ENCODE assay signal across 9 cellular contexts in genomic region chr3:177300039-177300833, GRCh38.
DNase-seq lines count a peak whose midpoint lies in the region; ATAC-seq and TF ChIP-seq lines count a peak whose summit lies in the region.
"Had no signal": no experiment of that assay in that cellular context is flagged by ENCODE, and none has a peak within 500 bp of the region (broad histone marks: within the 10 kb centered on the region; RNA-seq: fewer than 3 reads in every experiment).

No MANE protein-coding gene starts in this region.

- no peaks in the 10 kb centered on the region for H3K9me2 ChIP-seq in PC-3 (replicated peaks; ENCODE audit: low read length)

- POLR2A ChIA-PET in PC-3 (lab: Charles Lee; ENCODE audit: unreplicated experiment) = interaction anchor here (0.5 to 0.6 kb wide), 2 partner anchors 49 to 57 kb away, joined by 3 to 7 read pairs; no protein-coding TSS in a partner anchor

- no peaks in the 10 kb centered on the region for H4K20me1 ChIP-seq in PC-3 (ENCODE audit: low read length)
- no peaks in the 10 kb centered on the region for H4K20me1 ChIP-seq in osteoblast (ENCODE audit: insufficient read depth, low read length)

- H3K4me3 ChIP-seq in PC-3 (ENCODE audit: low read length) (no peak overlapping the region), osteoblast (ENCODE audit: insufficient read depth, low read length) (no peak overlapping the region)
- H3K4me3 ChIP-seq: SJSA1 had no signal

- no peak overlapping the region for H2AFZ ChIP-seq in PC-3 (ENCODE audit: low read length)
- no peak overlapping the region for H2AFZ ChIP-seq in osteoblast (ENCODE audit: low read length)

- H3K4me1 ChIP-seq in PC-3 (ENCODE audit: insufficient read depth, low read length) (peaks cover 2% of the 10 kb centered on the region; the same call in 1 of the 2 replicates), osteoblast (ENCODE audit: insufficient read depth, low read length) (no peaks in the 10 kb centered on the region)
- H3K4me1 ChIP-seq: SJSA1 had no signal

- H3K36me3 ChIP-seq in PC-3 (ENCODE audit: low read depth, low read length) = no peaks in the 10 kb centered on the region
- no peaks in the 10 kb centered on the region for H3K36me3 ChIP-seq in osteoblast (ENCODE audit: insufficient read depth, low read length)
- H3K36me3 ChIP-seq: SJSA1 had no signal

- H3K4me3 Mint-ChIP-seq in activated T-cell treated with anti-CD3 and anti-CD28 coated beads, Interleukin-2, amount 50 U/mL, for 24 hours = no peak overlapping the region

- DNase-seq in PC-3 (peak; percentile 26), kidney tubule cell (ENCODE audit: low spot score) (peak; percentile 100), osteoblast (ENCODE audit: insufficient read length, low spot score, missing footprints) (no peak)
- DNase-seq in activated T-cell treated with anti-CD3 and anti-CD28 coated beads, Interleukin-2, amount 50 U/mL, for 24 hours = no peak
- DNase-seq in stimulated activated naive CD4-positive, alpha-beta T cell (lab: John Stamatoyannopoulos, UW) = no peak
- no peak for DNase-seq in effector CD8-positive, alpha-beta T cell (lab: John Stamatoyannopoulos, UW)

- H3K27me3 ChIP-seq in PC-3 (ENCODE audit: low read length) = no peaks in the 10 kb centered on the region
- no peaks in the 10 kb centered on the region for H3K27me3 ChIP-seq in osteoblast (ENCODE audit: insufficient read depth, low read length)
- H3K27me3 ChIP-seq: SJSA1 had no signal

- no peak overlapping the region for H3K27ac Mint-ChIP-seq in activated T-cell treated with anti-CD3 and anti-CD28 coated beads, Interleukin-2, amount 50 U/mL, for 24 hours

- no peaks in the 10 kb centered on the region for H3K27me3 Mint-ChIP-seq in activated T-cell treated with anti-CD3 and anti-CD28 coated beads, Interleukin-2, amount 50 U/mL, for 24 hours

- H3K27ac ChIP-seq in PC-3 (ENCODE audit: low read length) (no peak overlapping the region), osteoblast (ENCODE audit: low read depth, low read length) (no peak overlapping the region)
- H3K27ac ChIP-seq: SJSA1 had no signal

- no peaks in the 10 kb centered on the region for H3K9me3 Mint-ChIP-seq in activated T-cell treated with anti-CD3 and anti-CD28 coated beads, Interleukin-2, amount 50 U/mL, for 24 hours

- ATAC-seq in GM18867 (IDR thresholded peaks at IDR 0.05; ENCODE audit: unreplicated experiment) (peak; percentile 42), HG03039 (IDR thresholded peaks at IDR 0.05; ENCODE audit: unreplicated experiment) (peak; percentile 47), PC-3 (peak; percentile 78)

- CTCF ChIA-PET in PC-3 (lab: Charles Lee) = no interaction called here

- peak overlapping the region; percentile 4; the same call in 1 of the 2 replicates for H3K4me2 ChIP-seq in PC-3 (ENCODE audit: low read length)
- no peak overlapping the region for H3K4me2 ChIP-seq in osteoblast (ENCODE audit: insufficient read depth, low read length)

- H3K9ac ChIP-seq in PC-3 (ENCODE audit: low read length) = no peak overlapping the region

- H3K79me2 ChIP-seq in PC-3 (ENCODE audit: low read length) (no peaks in the 10 kb centered on the region), osteoblast (ENCODE audit: insufficient read depth, low read length) (no peaks in the 10 kb centered on the region)

- no peaks in the 10 kb centered on the region for H3K36me3 Mint-ChIP-seq in activated T-cell treated with anti-CD3 and anti-CD28 coated beads, Interleukin-2, amount 50 U/mL, for 24 hours (ENCODE audit: low read depth)

- peaks cover 11% of the 10 kb centered on the region for H3K4me1 Mint-ChIP-seq in activated T-cell treated with anti-CD3 and anti-CD28 coated beads, Interleukin-2, amount 50 U/mL, for 24 hours (ENCODE audit: low read depth)

- no peaks in the 10 kb centered on the region for H3K9me3 ChIP-seq in PC-3 (ENCODE audit: low read length)
- H3K9me3 ChIP-seq in osteoblast (ENCODE audit: low read depth, low read length) = no peaks in the 10 kb centered on the region
- H3K9me3 ChIP-seq: SJSA1 had no signal

- intact Hi-C loops in PC-3 (cut with micrococcal nuclease) = no loop called here

- H3F3A ChIP-seq in PC-3 (ENCODE audit: low read length, unreplicated experiment) = no peaks in the 10 kb centered on the region

- TF ChIP-seq CTCF in PC-3 (conservative IDR thresholded peaks at IDR 0.05; ENCODE audit: low read depth, low read length) (no peak), osteoblast (IDR thresholded peaks at IDR 0.05; ENCODE audit: extremely low read depth, low read depth, low read length) (no peak)

- no TSS peak for BruUV-seq in PC-3 (replicated peaks; lab: Mats Ljungman, UMichigan)

Comparison
In these comparisons a context has a peak if more than half of its experiments do, and no peak if none do; other contexts are left out.
1. DNase-seq: peak in PC-3 (single experiment) and kidney tubule cell (single experiment); none in activated T-cell treated with anti-CD3 and anti-CD28 coated beads, Interleukin-2, amount 50 U/mL, for 24 hours (single experiment), osteoblast (single experiment), stimulated activated naive CD4-positive, alpha-beta T cell (0 of 6) and effector CD8-positive, alpha-beta T cell (single experiment).
2. Peak in every context shown above with its lines, with median percentiles within 50 percentile points of each other: ATAC-seq.